In genomic region chr4:6573986-6574746, GRCh38 we compare ENCODE assay signal across 8 cellular contexts. TPM values are rescaled to one million over a fixed set of nuclear protein-coding genes. Genes with fewer than 3 reads are reported as not detected.
DNase-seq lines count a peak whose midpoint lies in the region; ATAC-seq and TF ChIP-seq lines count a peak whose summit lies in the region.

No MANE protein-coding gene starts in this region.

- BruUV-seq in Caco-2 (replicated peaks; lab: Mats Ljungman, UMichigan), result no TSS peak

- TF ChIP-seq CTCF in Caco-2 (IDR thresholded peaks at IDR 0.05; ENCODE audit: insufficient read depth in 1 of 2, low read depth in 1 of 2, low read length in 1 of 2, severe bottlenecking in 1 of 2, unreplicated experiment in 1 of 2), result no peak
- TF ChIP-seq CTCF in OCI-LY3 (IDR thresholded peaks at IDR 0.05; ENCODE audit: low read depth, low read length), result no peak
- no peak for TF ChIP-seq CTCF in endodermal cell (conservative IDR thresholded peaks at IDR 0.05)
- TF ChIP-seq CTCF in osteoblast (IDR thresholded peaks at IDR 0.05; ENCODE audit: extremely low read depth, low read depth, low read length), result no peak

- H3K27me3 ChIP-seq in Caco-2 (replicated peaks; ENCODE audit: control insufficient read depth, insufficient read depth, low read length), result no peaks in the 10 kb centered on the region
- H3K27me3 ChIP-seq in OCI-LY3 (ENCODE audit: low read depth, low read length), result peaks cover 23% of the 10 kb centered on the region
- H3K27me3 ChIP-seq in endodermal cell (ENCODE audit: control insufficient read depth, insufficient read depth, low read length, poor library complexity, severe bottlenecking), result peaks cover 28% of the 10 kb centered on the region
- H3K27me3 ChIP-seq in osteoblast (ENCODE audit: insufficient read depth, low read length), result peaks cover 7% of the 10 kb centered on the region

- H3K9me3 ChIP-seq in Caco-2 (no peaks in the 10 kb centered on the region), OCI-LY3 (ENCODE audit: insufficient read depth, low read length) (no peaks in the 10 kb centered on the region), endodermal cell (ENCODE audit: control insufficient read depth, low read length) (no peaks in the 10 kb centered on the region), osteoblast (ENCODE audit: low read depth, low read length) (peaks cover 3% of the 10 kb centered on the region)

- H3K4me3 Mint-ChIP-seq in Caco-2 (ENCODE audit: unreplicated experiment) (peak overlapping the region; percentile 87), endodermal cell (peak overlapping the region; percentile 66)

- CTCF ChIA-PET in Caco-2 (lab: Charles Lee), result interaction anchor here (0.6 to 1.5 kb wide), 4 partner anchors 28 to 226 kb away, joined by 3 to 6 read pairs (median 4); no protein-coding TSS in a partner anchor

- H3K4me3 ChIP-seq in Caco-2 (ENCODE audit: low read depth, low read length) (peak overlapping the region; percentile 88), OCI-LY3 (ENCODE audit: low read length) (peak overlapping the region; percentile 88), endodermal cell (ENCODE audit: low read length) (peak overlapping the region; percentile 89), osteoblast (ENCODE audit: insufficient read depth, low read length) (peak overlapping the region; percentile 98)

- peaks cover 7% of the 10 kb centered on the region; the same call in 1 of the 2 replicates for H3K4me1 ChIP-seq in Caco-2
- H3K4me1 ChIP-seq in OCI-LY3 (ENCODE audit: low read length), result peaks cover 8% of the 10 kb centered on the region; the same call in 1 of the 2 replicates
- H3K4me1 ChIP-seq in endodermal cell (ENCODE audit: control insufficient read depth, insufficient read depth, low read length), result no peaks in the 10 kb centered on the region
- H3K4me1 ChIP-seq in osteoblast (ENCODE audit: insufficient read depth, low read length), result peaks cover 11% of the 10 kb centered on the region

- H4K20me1 ChIP-seq in OCI-LY3 (ENCODE audit: insufficient read depth, low read length) (no peaks in the 10 kb centered on the region), osteoblast (ENCODE audit: insufficient read depth, low read length) (no peaks in the 10 kb centered on the region)

- DNase-seq in Caco-2 (no peak), endodermal cell (no peak), osteoblast (ENCODE audit: insufficient read length, low spot score, missing footprints) (peak; percentile 65), mucosa of gallbladder (ENCODE audit: low spot score) (no peak), NK-92 (lab: John Stamatoyannopoulos, UW; ENCODE audit: unreplicated experiment) (no peak)

- H3K9ac ChIP-seq in OCI-LY3 (ENCODE audit: low read length), result peak overlapping the region; percentile 53
- no peak overlapping the region for H3K9ac ChIP-seq in endodermal cell (ENCODE audit: extremely low read depth, low read length, poor library complexity, severe bottlenecking)

- H3K27ac Mint-ChIP-seq in Caco-2 (ENCODE audit: unreplicated experiment) (no peak overlapping the region), endodermal cell (peak overlapping the region; percentile 89)

- H3K4me1 Mint-ChIP-seq in Caco-2 (ENCODE audit: low read depth, unreplicated experiment) (no peaks in the 10 kb centered on the region), endodermal cell (no peaks in the 10 kb centered on the region)

- ATAC-seq in GM21526 (IDR thresholded peaks at IDR 0.05; ENCODE audit: low FRiP score, unreplicated experiment), result no peak
- no peak for ATAC-seq in HG02884 (IDR thresholded peaks at IDR 0.05; ENCODE audit: unreplicated experiment)

- H3K4me2 ChIP-seq in OCI-LY3 (ENCODE audit: low read length), result peak overlapping the region; percentile 99
- H3K4me2 ChIP-seq in osteoblast (ENCODE audit: insufficient read depth, low read length), result peak overlapping the region; percentile 96

- H2AFZ ChIP-seq in OCI-LY3 (ENCODE audit: low read depth, low read length) (peak overlapping the region; percentile 80), osteoblast (ENCODE audit: low read length) (peak overlapping the region; percentile 96)

- H3K36me3 ChIP-seq in Caco-2 (ENCODE audit: control insufficient read depth, insufficient read depth, low read length) (no peaks in the 10 kb centered on the region), OCI-LY3 (replicated peaks; ENCODE audit: low read depth, low read length) (peaks cover 5% of the 10 kb centered on the region), endodermal cell (ENCODE audit: control insufficient read depth, insufficient read depth, low read length) (peaks cover 9% of the 10 kb centered on the region), osteoblast (ENCODE audit: insufficient read depth, low read length) (peaks cover 7% of the 10 kb centered on the region)

- H3K27me3 Mint-ChIP-seq in Caco-2 (ENCODE audit: insufficient read depth, unreplicated experiment) (peaks cover 13% of the 10 kb centered on the region), endodermal cell (ENCODE audit: insufficient read depth) (peaks cover 39% of the 10 kb centered on the region)

- intact Hi-C loops in Caco-2 (cut with micrococcal nuclease; ENCODE audit: unreplicated experiment), result no loop called here

- H3K36me3 Mint-ChIP-seq in Caco-2 (ENCODE audit: insufficient read depth, unreplicated experiment), result no peaks in the 10 kb centered on the region
- peaks cover 13% of the 10 kb centered on the region for H3K36me3 Mint-ChIP-seq in endodermal cell (ENCODE audit: low read depth)

- no peaks in the 10 kb centered on the region for H3K9me3 Mint-ChIP-seq in Caco-2 (ENCODE audit: unreplicated experiment)
- no peaks in the 10 kb centered on the region for H3K9me3 Mint-ChIP-seq in endodermal cell

- POLR2A ChIA-PET in Caco-2 (lab: Charles Lee), result interaction anchor here (0.6 to 0.8 kb wide), 2 partner anchors 101 to 262 kb away, joined by 3 to 4 read pairs; no protein-coding TSS in a partner anchor

- 71 to 100% methylated on average over 5 to 16 of the region's 16 CpGs for WGBS in endodermal cell (ENCODE audit: insufficient coverage in 1 of 2, insufficient read length in 1 of 2), 2 experiments

- H3K79me2 ChIP-seq in OCI-LY3 (ENCODE audit: low read length) (peaks cover 5% of the 10 kb centered on the region; the same call in 1 of the 2 replicates), osteoblast (ENCODE audit: insufficient read depth, low read length) (peaks cover 5% of the 10 kb centered on the region)

- H3K27ac ChIP-seq in OCI-LY3 (ENCODE audit: low read length) (no peak overlapping the region), endodermal cell (ENCODE audit: low read depth, low read length) (no peak overlapping the region), osteoblast (ENCODE audit: low read depth, low read length) (no peak overlapping the region)

RNA-seq across cellular contexts. Expression of gene MAN2B2, which starts 0.8 kb away (rescaled TPM):
- 17.3 and 20.5 TPM in 2 replicates for total RNA-seq in Caco-2 (2022)
- total RNA-seq in endodermal cell, result 10 to 100 TPM; 13.3 to 20.8 TPM
- 7.7 TPM for polyA plus RNA-seq in endodermal cell (2013, experiment 1 of 2)
- 7.5 TPM for polyA plus RNA-seq in endodermal cell (2013, experiment 2 of 2)
- total RNA-seq in osteoblast, result 26.8 and 28.2 TPM in 2 replicates
- total RNA-seq in mucosa of gallbladder, result 53.6 TPM
